In the genomic region with DNA sequence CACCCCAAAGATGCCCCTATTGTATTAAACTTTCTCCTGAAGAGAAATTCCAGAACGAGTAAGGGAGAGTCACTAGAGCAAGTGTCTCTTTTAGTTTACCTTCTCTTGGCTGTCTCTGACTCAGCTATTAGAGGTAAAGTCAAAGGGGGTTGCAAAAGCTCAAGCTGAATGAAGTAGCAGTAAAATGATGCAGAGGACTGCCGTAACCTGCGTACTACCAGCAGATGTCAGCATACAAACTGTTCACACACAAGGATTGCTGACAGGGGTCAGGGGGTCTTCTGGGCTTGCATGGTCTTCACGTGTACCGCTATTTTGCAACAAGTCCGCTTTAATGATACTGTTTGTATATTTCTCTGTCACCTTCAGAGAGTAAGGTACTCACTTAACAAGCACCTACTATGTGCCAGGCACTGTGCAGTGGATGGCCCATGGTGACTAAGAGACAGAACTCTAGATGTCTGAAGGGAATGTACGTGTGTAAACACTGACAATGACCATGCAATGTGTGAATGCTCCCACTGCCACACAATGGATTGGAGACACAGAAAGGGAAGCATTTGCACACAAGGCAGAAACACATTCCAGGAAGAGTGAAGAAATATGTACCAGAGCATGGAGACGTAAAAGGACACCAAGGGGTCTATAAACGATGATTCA, we compare ENCODE assay signal across 2 cellular contexts.
TF ChIP-seq lines count a peak whose summit lies in the region.

No MANE protein-coding gene starts in this region.

TF ChIP-seq in A549, 52 proteins besides CTCF, POLR2A, EP300 and RAD21:
- TF ChIP-seq MAFK (IDR thresholded peaks at IDR 0.05; ENCODE audit: partially characterized antibody) (peak; percentile 64), FOSL2 (IDR thresholded peaks at IDR 0.05) (no peak), FOSL2 (CRISPR knock-in tag; IDR thresholded peaks at IDR 0.05) (peak; percentile 41), KDM5A (IDR thresholded peaks at IDR 0.05) (no peak), SMC3 (IDR thresholded peaks at IDR 0.05) (peak; percentile 46; the same call in 2 of the 3 replicates), CEBPB (IDR thresholded peaks at IDR 0.05) (peak in 1 of 2 experiments; percentile 69; a peak in 2 of 4 replicates), HDAC2 (IDR thresholded peaks at IDR 0.05) (no peak)

TF ChIP-seq in HCT116, 20 proteins besides CTCF, POLR2A, EP300 and RAD21:
- no peak for TF ChIP-seq FOSL1 (IDR thresholded peaks at IDR 0.05; ENCODE audit: low read depth)
- TF ChIP-seq, protein P1, sequence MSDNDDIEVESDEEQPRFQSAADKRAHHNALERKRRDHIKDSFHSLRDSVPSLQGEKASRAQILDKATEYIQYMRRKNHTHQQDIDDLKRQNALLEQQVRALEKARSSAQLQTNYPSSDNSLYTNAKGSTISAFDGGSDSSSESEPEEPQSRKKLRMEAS (IDR thresholded peaks at IDR 0.05) = no peak
- no peak for TF ChIP-seq TCF7L2 (IDR thresholded peaks at IDR 0.05; ENCODE audit: borderline replicate concordance, extremely low read depth, insufficient read depth, insufficient read length)
